In genomic region chr6:11437824-11438459, GRCh38 we compare ENCODE assay signal across 17 cellular contexts.
DNase-seq lines count a peak whose midpoint lies in the region; ATAC-seq and TF ChIP-seq lines count a peak whose summit lies in the region.
"Had no signal": no experiment of that assay in that cellular context is flagged by ENCODE, and none has a peak within 500 bp of the region (broad histone marks: within the 10 kb centered on the region; RNA-seq: fewer than 3 reads in every experiment).

No MANE protein-coding gene starts in this region.

- no peak for TF ChIP-seq EP300 in suprapubic skin (IDR thresholded peaks at IDR 0.05)

- no peak overlapping the region for H3K4me3 Mint-ChIP-seq in stimulated activated naive CD8-positive, alpha-beta T cell treated with anti-CD3 and anti-CD28 coated beads, Interleukin-15, Interleukin-2, amounts not matched to agents 100 ng/mL and 50 ng/mL, for 24 hours
- H3K4me3 Mint-ChIP-seq in stimulated activated naive CD8-positive, alpha-beta T cell treated with anti-CD3 and anti-CD28 coated beads, Interleukin-15, amount 100 ng/mL, for 72 hours: no peak overlapping the region
- H3K4me3 Mint-ChIP-seq: brain, T-cell had no signal

- H3K9me3 Mint-ChIP-seq in stimulated activated naive CD8-positive, alpha-beta T cell treated with anti-CD3 and anti-CD28 coated beads, Interleukin-15, Interleukin-2, amounts not matched to agents 100 ng/mL and 50 ng/mL, for 24 hours: peaks cover under 1% of the 10 kb centered on the region
- peaks cover 9 to 24% of the 10 kb centered on the region in 2 donors for H3K9me3 Mint-ChIP-seq in stimulated activated naive CD8-positive, alpha-beta T cell treated with anti-CD3 and anti-CD28 coated beads, Interleukin-15, amount 100 ng/mL, for 72 hours
- H3K9me3 Mint-ChIP-seq: T-cell had no signal

- peaks cover 21% of the 10 kb centered on the region for H3K4me1 ChIP-seq in suprapubic skin

- no peaks in the 10 kb centered on the region for H3K27me3 ChIP-seq in suprapubic skin

- TF ChIP-seq POLR2A in suprapubic skin (IDR thresholded peaks at IDR 0.05): no peak

- peak overlapping the region; percentile 33 for H3K27ac Mint-ChIP-seq in stimulated activated naive CD8-positive, alpha-beta T cell treated with anti-CD3 and anti-CD28 coated beads, Interleukin-15, Interleukin-2, amounts not matched to agents 100 ng/mL and 50 ng/mL, for 24 hours
- peak overlapping the region in 1 of 2 donors; percentile 38 for H3K27ac Mint-ChIP-seq in stimulated activated naive CD8-positive, alpha-beta T cell treated with anti-CD3 and anti-CD28 coated beads, Interleukin-15, amount 100 ng/mL, for 72 hours
- H3K27ac Mint-ChIP-seq: brain, T-cell had no signal

- H3K27ac ChIP-seq in suprapubic skin: no peak overlapping the region

- no peak for DNase-seq in stimulated activated naive CD8-positive, alpha-beta T cell treated with anti-CD3 and anti-CD28 coated beads, Interleukin-15, amount 100 ng/mL, for 72 hours
- DNase-seq in dermis blood vessel endothelial cell (peak; percentile 88), lung microvascular endothelial cell (ENCODE audit: low read depth in 2 of 2) (peak; percentile 89 to 91), NOMO-1 (lab: John Stamatoyannopoulos, UW; ENCODE audit: unreplicated experiment in 2 of 2) (no peak), suprapubic skin (ENCODE audit: low spot score in 2 of 2) (no peak)
- DNase-seq in stimulated activated CD4-positive, alpha-beta T cell treated with anti-CD3 and anti-CD28 coated beads, Interleukin-1b, Interleukin-23, amount 100 ng/mL, for 48 hours: no peak
- DNase-seq: activated CD4-positive, CD25-positive, alpha-beta regulatory T cell; activated naive CD4-positive, alpha-beta T cell treated with Interleukin-2 at 50 U/mL for 16 hours; effector CD4-positive, alpha-beta T cell; NCI-H1694; NCI-H510A treated with DMSO at 0.1 percent for 48 hours; T-cell had no signal

- H3K36me3 Mint-ChIP-seq in stimulated activated naive CD8-positive, alpha-beta T cell treated with anti-CD3 and anti-CD28 coated beads, Interleukin-15, Interleukin-2, amounts not matched to agents 100 ng/mL and 50 ng/mL, for 24 hours (ENCODE audit: low read depth): no peaks in the 10 kb centered on the region
- H3K36me3 Mint-ChIP-seq: brain, T-cell had no signal

- peaks cover 49% of the 10 kb centered on the region for H3K4me1 Mint-ChIP-seq in stimulated activated naive CD8-positive, alpha-beta T cell treated with anti-CD3 and anti-CD28 coated beads, Interleukin-15, Interleukin-2, amounts not matched to agents 100 ng/mL and 50 ng/mL, for 24 hours (ENCODE audit: low read depth)
- peaks cover 53% of the 10 kb centered on the region for H3K4me1 Mint-ChIP-seq in stimulated activated naive CD8-positive, alpha-beta T cell treated with anti-CD3 and anti-CD28 coated beads, Interleukin-15, amount 100 ng/mL, for 72 hours
- H3K4me1 Mint-ChIP-seq: brain had no signal

- no peak for ATAC-seq in stimulated activated naive CD8-positive, alpha-beta T cell treated with anti-CD3 and anti-CD28 coated beads, Interleukin-15, amount 100 ng/mL, for 72 hours
- no peak for ATAC-seq in GM21360 (IDR thresholded peaks at IDR 0.05; ENCODE audit: unreplicated experiment)
- ATAC-seq: Panc1, T-cell had no signal

- TF ChIP-seq CTCF in suprapubic skin (IDR thresholded peaks at IDR 0.05): no peak

- H3K27me3 Mint-ChIP-seq in stimulated activated naive CD8-positive, alpha-beta T cell treated with anti-CD3 and anti-CD28 coated beads, Interleukin-15, Interleukin-2, amounts not matched to agents 100 ng/mL and 50 ng/mL, for 24 hours: no peaks in the 10 kb centered on the region
- H3K27me3 Mint-ChIP-seq in stimulated activated naive CD8-positive, alpha-beta T cell treated with anti-CD3 and anti-CD28 coated beads, Interleukin-15, amount 100 ng/mL, for 72 hours: no peaks in the 10 kb centered on the region
- H3K27me3 Mint-ChIP-seq: brain, T-cell had no signal

- H3K36me3 ChIP-seq in suprapubic skin: no peaks in the 10 kb centered on the region
- H3K36me3 ChIP-seq: thoracic aorta had no signal

- no peak overlapping the region for H3K4me3 ChIP-seq in suprapubic skin
- H3K4me3 ChIP-seq: thoracic aorta had no signal

- WGBS in suprapubic skin: 59% methylated on average over 6 of the region's 6 CpGs

- H3K9me3 ChIP-seq in suprapubic skin: no peaks in the 10 kb centered on the region
- H3K9me3 ChIP-seq: thoracic aorta had no signal

Comparison
In these comparisons a context has a peak if more than half of its experiments do, and no peak if none do; other contexts are left out.
1. DNase-seq: peak in dermis blood vessel endothelial cell (single experiment) and lung microvascular endothelial cell (2 of 2); none in stimulated activated naive CD8-positive, alpha-beta T cell treated with anti-CD3 and anti-CD28 coated beads, Interleukin-15, amount 100 ng/mL, for 72 hours (0 of 2), stimulated activated CD4-positive, alpha-beta T cell treated with anti-CD3 and anti-CD28 coated beads, Interleukin-1b, Interleukin-23, amount 100 ng/mL, for 48 hours (single experiment), NOMO-1 (0 of 2) and suprapubic skin (0 of 2).